In the genomic region with DNA sequence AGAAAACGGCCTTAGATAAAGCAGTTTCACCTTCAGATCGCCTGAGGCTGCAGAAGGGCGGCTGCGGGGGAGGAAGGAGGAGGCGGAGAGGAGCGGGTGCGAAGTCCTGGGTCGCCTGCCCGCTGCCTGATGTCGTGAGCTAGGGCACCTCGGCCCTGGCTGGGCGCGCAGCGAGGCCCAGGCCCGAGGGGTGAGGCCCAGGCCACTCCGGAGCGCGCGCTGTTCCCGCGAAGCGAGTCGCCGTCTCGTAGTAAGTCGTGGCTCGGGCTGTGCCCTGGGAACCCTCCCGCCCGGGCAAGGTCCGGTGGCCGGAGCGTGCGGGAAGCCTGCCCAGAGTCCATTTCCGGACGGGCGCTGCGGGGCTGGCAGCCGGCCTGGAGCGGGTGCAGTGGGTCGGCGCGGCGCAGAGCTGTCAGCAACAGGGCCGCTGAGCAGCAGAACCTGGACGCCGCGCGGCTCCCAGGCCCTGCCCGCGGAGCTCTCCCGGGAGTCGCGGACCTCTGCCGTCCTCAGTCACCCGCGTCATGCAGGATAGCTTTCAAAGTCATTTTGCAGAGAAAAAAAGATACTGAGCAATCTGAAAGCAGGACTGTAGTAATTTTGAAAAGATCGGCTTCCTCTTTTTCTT, we compare ENCODE assay signal across 8 cellular contexts. TPM values are rescaled to one million over a fixed set of nuclear protein-coding genes. Genes with fewer than 3 reads are reported as not detected.
DNase-seq lines count a peak whose midpoint lies in the region; ATAC-seq and TF ChIP-seq lines count a peak whose summit lies in the region.

No MANE protein-coding gene starts in this region.

- no peak for TF ChIP-seq CTCF in hepatocyte (IDR thresholded peaks at IDR 0.05; ENCODE audit: poor library complexity)
- no peak for TF ChIP-seq CTCF in psoas muscle (IDR thresholded peaks at IDR 0.05)

- H3K27ac ChIP-seq in hepatocyte (peak overlapping the region; percentile 96), psoas muscle (peak overlapping the region; percentile 93)

- no peaks in the 10 kb centered on the region for H3K27me3 ChIP-seq in hepatocyte
- no peaks in the 10 kb centered on the region for H3K27me3 ChIP-seq in psoas muscle (ENCODE audit: insufficient read depth in 3 of 3, low read length in 2 of 3)

- peaks cover 64% of the 10 kb centered on the region for H3K79me2 ChIP-seq in hepatocyte

- peaks cover 35% of the 10 kb centered on the region for H4K20me1 ChIP-seq in hepatocyte (ENCODE audit: insufficient read depth, poor library complexity, severe bottlenecking)

- no peaks in the 10 kb centered on the region for H3K9me2 ChIP-seq in hepatocyte (replicated peaks; ENCODE audit: insufficient read depth)

- intact Hi-C loops in psoas muscle (cut with DNase I): loop anchor here in 1 of 2 donors (10.0 kb wide), 1 partner anchor 212 kb away; no protein-coding TSS in a partner anchor

- peak overlapping the region; percentile 22 for H3K4me3 ChIP-seq in hepatocyte
- peak overlapping the region; percentile 97 for H3K4me3 ChIP-seq in psoas muscle

- H3K9me3 ChIP-seq in hepatocyte (ENCODE audit: low read depth) (no peaks in the 10 kb centered on the region), psoas muscle (peaks cover 6% of the 10 kb centered on the region)

- DNase-seq in A172 (ENCODE audit: low spot score) (peak; percentile 14), RKO (ENCODE audit: low spot score) (peak; percentile 59), astrocyte of the hippocampus (ENCODE audit: low read depth, low spot score) (peak; percentile 76), hepatocyte (ENCODE audit: low spot score) (peak; percentile 77), psoas muscle (peak; percentile 68 to 85), superior temporal gyrus (ENCODE audit: extremely low spot score) (no peak)

- peak overlapping the region; percentile 83 for H3K4me2 ChIP-seq in hepatocyte

- H2AFZ ChIP-seq in hepatocyte: peak overlapping the region; percentile 4

- ATAC-seq in GM18868 (IDR thresholded peaks at IDR 0.05; ENCODE audit: unreplicated experiment): peak; percentile 68
- ATAC-seq in HG03045 (IDR thresholded peaks at IDR 0.05; ENCODE audit: unreplicated experiment): peak; percentile 65
- ATAC-seq in psoas muscle: peak; percentile 87 to 91 (median 90)

- peaks cover 31% of the 10 kb centered on the region for H3K4me1 ChIP-seq in hepatocyte (ENCODE audit: insufficient read depth)
- H3K4me1 ChIP-seq in psoas muscle: peaks cover 21% of the 10 kb centered on the region

- H3K36me3 ChIP-seq in hepatocyte (replicated peaks; ENCODE audit: insufficient read depth, low read depth) (no peaks in the 10 kb centered on the region), psoas muscle (ENCODE audit: insufficient read depth in 1 of 2, low read depth in 1 of 2) (no peaks in the 10 kb centered on the region)

- 2% methylated on average over 56 of the region's 57 CpGs for WGBS in hepatocyte (ENCODE audit: low lambda C conversion rate, missing lambda C conversion rate)
- 0% methylated on average over 41 to 57 of the region's 57 CpGs for WGBS in psoas muscle, 3 donors

RNA-seq across cellular contexts. Expression of a gene that starts 18.7 kb away (rescaled TPM):
- total RNA-seq in A172 (2014; rRNA removed; shearing (Covaris generic)): 23.7 and 46.6 TPM in 2 replicates
- total RNA-seq in hepatocyte: 82.1 and 84.1 TPM in 2 replicates
- polyA plus RNA-seq in hepatocyte: 24.4 and 32.0 TPM in 2 replicates
- total RNA-seq in psoas muscle: 1 to 10 TPM; 3.9 to 7.1 (median 5.6) TPM
- 1 to 10 TPM; 1.3 to 2.2 (median 2.1) TPM for polyA plus RNA-seq in psoas muscle
